Comparison of ENCODE assay signal across 29 cellular contexts in the genomic region with DNA sequence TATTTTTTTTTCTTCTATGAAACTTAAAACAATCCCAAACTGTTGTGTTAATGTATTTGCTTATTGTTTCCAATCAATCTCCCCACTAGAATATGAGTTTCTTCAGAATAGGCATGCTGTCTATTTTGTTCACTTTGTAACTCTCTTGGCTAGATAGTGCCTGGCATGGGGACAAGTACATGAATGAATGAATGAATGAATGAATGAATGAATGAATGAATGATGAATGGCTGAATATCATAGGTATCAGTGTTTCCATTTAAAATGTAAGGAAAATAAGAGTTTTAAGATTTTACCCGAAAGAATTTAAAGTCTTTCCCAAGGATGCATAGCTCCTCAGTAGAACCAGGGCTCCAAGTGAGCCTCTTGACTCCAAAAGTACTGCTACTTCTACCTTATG.
"Had no signal": no experiment of that assay in that cellular context is flagged by ENCODE, and none has a peak within 500 bp of the region (broad histone marks: within the 10 kb centered on the region; RNA-seq: fewer than 3 reads in every experiment).

No MANE protein-coding gene starts in this region.

- H3K4me1 Mint-ChIP-seq: stimulated activated memory B cell treated with anti-CD40 and anti-IgM and Interleukin-4, amounts not matched to agents 10 μg/mL and 1 μg/mL and 100 μg/mL, for 72 hours; stimulated activated naive B cell treated with anti-CD40 and anti-IgM and Interleukin-4, amounts not matched to agents 10 μg/mL and 1 μg/mL and 100 μg/mL, for 72 hours; stimulated activated naive CD8-positive, alpha-beta T cell treated with anti-CD3 and anti-CD28 coated beads, Interleukin-15, amount 100 ng/mL, for 72 hours had no signal

- H3K27ac ChIP-seq: stomach, suprapubic skin, testis, thyroid gland, tibial nerve, transverse colon, upper lobe of left lung, upper lobe of right lung, uterus, vagina had no signal

- H3K4me3 ChIP-seq: stomach, suprapubic skin, testis, thoracic aorta, thyroid gland, tibial artery, tibial nerve, transverse colon, upper lobe of left lung, upper lobe of right lung, uterus, vagina had no signal

- H3K36me3 Mint-ChIP-seq: stimulated activated effector memory CD8-positive, alpha-beta T cell treated with anti-CD3 and anti-CD28 coated beads, Interleukin-12 subunit alpha, Interleukin-12 subunit beta, amount 100 ng/mL, for 72 hours; stimulated activated memory B cell treated with anti-CD40 and anti-IgM and Interleukin-4, amounts not matched to agents 10 μg/mL and 1 μg/mL and 100 μg/mL, for 72 hours; stimulated activated naive B cell treated with anti-CD40 and anti-IgM and Interleukin-4, amounts not matched to agents 10 μg/mL and 1 μg/mL and 100 μg/mL, for 72 hours; type B pancreatic cell had no signal

- H3K9me3 Mint-ChIP-seq: stimulated activated memory B cell treated with anti-CD40 and anti-IgM and Interleukin-4, amounts not matched to agents 10 μg/mL and 1 μg/mL and 100 μg/mL, for 72 hours; stimulated activated naive B cell treated with anti-CD40 and anti-IgM and Interleukin-4, amounts not matched to agents 10 μg/mL and 1 μg/mL and 100 μg/mL, for 72 hours had no signal

- H3K27ac Mint-ChIP-seq: stimulated activated effector memory CD8-positive, alpha-beta T cell treated with anti-CD3 and anti-CD28 coated beads, Interleukin-12 subunit alpha, Interleukin-12 subunit beta, amount 100 ng/mL, for 72 hours; stimulated activated memory B cell treated with anti-CD40 and anti-IgM and Interleukin-4, amounts not matched to agents 10 μg/mL and 1 μg/mL and 100 μg/mL, for 72 hours; stimulated activated naive B cell treated with anti-CD40 and anti-IgM and Interleukin-4, amounts not matched to agents 10 μg/mL and 1 μg/mL and 100 μg/mL, for 72 hours; stimulated activated naive CD8-positive, alpha-beta T cell treated with anti-CD3 and anti-CD28 coated beads, Interleukin-15, amount 100 ng/mL, for 72 hours; stimulated activated naive CD8-positive, alpha-beta T cell treated with anti-CD3 and anti-CD28 coated beads, Interleukin-15, Interleukin-2, amounts not matched to agents 100 ng/mL and 50 ng/mL, for 24 hours; type B pancreatic cell had no signal

- H3K27me3 Mint-ChIP-seq: stimulated activated naive CD8-positive, alpha-beta T cell treated with anti-CD3 and anti-CD28 coated beads, Interleukin-15, amount 100 ng/mL, for 72 hours; stimulated activated naive CD8-positive, alpha-beta T cell treated with anti-CD3 and anti-CD28 coated beads, Interleukin-15, Interleukin-2, amounts not matched to agents 100 ng/mL and 50 ng/mL, for 24 hours; type B pancreatic cell had no signal

- H3K4me1 ChIP-seq: stomach, testis, thyroid gland, upper lobe of left lung, upper lobe of right lung, uterus had no signal

- DNase-seq: stimulated activated CD4-positive, alpha-beta T cell treated with anti-CD3 and anti-CD28 coated beads, Interleukin-2, amount 100 ng/mL, for 48 hours; stimulated activated CD4-positive, alpha-beta T cell treated with anti-CD3 and anti-CD28 coated beads, Interleukin-4, amount 100 ng/mL, for 1 hour; stimulated activated CD4-positive, alpha-beta T cell treated with anti-CD3 and anti-CD28 coated beads, Interleukin-4, amount 100 ng/mL, for 24 hours; stimulated activated CD4-positive, alpha-beta T cell treated with anti-CD3 and anti-CD28 coated beads, Interleukin-4, amount 100 ng/mL, for 4 hours; stimulated activated CD8-positive, alpha-beta memory T cell treated with anti-CD3 and anti-CD28 coated beads, Interleukin-4, amount 100 ng/mL, for 48 hours; stimulated activated naive B cell treated with anti-CD40 and anti-IgM and Interleukin-4, amounts not matched to agents 10 μg/mL and 1 μg/mL and 100 μg/mL, for 72 hours; stimulated activated naive CD4-positive, alpha-beta T cell; stimulated activated naive CD4-positive, alpha-beta T cell treated with Interleukin-2 at 50 U/mL for 16 hours; stimulated activated naive CD8-positive, alpha-beta T cell treated with anti-CD3 and anti-CD28 coated beads, Interleukin-15, amount 100 ng/mL, for 72 hours; stimulated activated naive CD8-positive, alpha-beta T cell treated with anti-CD3 and anti-CD28 coated beads, Interleukin-15, Interleukin-2, amounts not matched to agents 100 U/mL and 50 U/mL, for 24 hours; stomach; substantia nigra; testis; thyroid gland; tibial artery; transverse colon; trophoblast cell; upper lobe of left lung; upper lobe of right lung; uterus had no signal

- FAIRE-seq: urothelium cell line had no signal

- H3K9me3 ChIP-seq: stomach, suprapubic skin, testis, thoracic aorta, thyroid gland, tibial artery, tibial nerve, transverse colon, upper lobe of left lung, upper lobe of right lung, uterus, vagina had no signal

- H3K27me3 ChIP-seq: stomach, suprapubic skin, testis, thyroid gland, tibial artery, tibial nerve, transverse colon, upper lobe of left lung, upper lobe of right lung, uterus, vagina had no signal

- H3K36me3 ChIP-seq: stomach, suprapubic skin, thoracic aorta, thyroid gland, tibial artery, tibial nerve, transverse colon, upper lobe of left lung, upper lobe of right lung, uterus, vagina had no signal

- ATAC-seq: stimulated activated effector memory CD8-positive, alpha-beta T cell treated with anti-CD3 and anti-CD28 coated beads, Interleukin-12 subunit alpha, Interleukin-12 subunit beta, amount 100 ng/mL, for 72 hours; stimulated activated memory B cell treated with anti-CD40 and anti-IgM and Interleukin-4, amounts not matched to agents 10 μg/mL and 1 μg/mL and 100 μg/mL, for 72 hours; stimulated activated naive B cell treated with anti-CD40 and anti-IgM and Interleukin-4, amounts not matched to agents 10 μg/mL and 1 μg/mL and 100 μg/mL, for 72 hours; stimulated activated naive CD8-positive, alpha-beta T cell treated with anti-CD3 and anti-CD28 coated beads, Interleukin-15, amount 100 ng/mL, for 72 hours; stimulated activated naive CD8-positive, alpha-beta T cell treated with anti-CD3 and anti-CD28 coated beads, Interleukin-15, Interleukin-2, amounts not matched to agents 100 U/mL and 50 U/mL, for 24 hours; upper lobe of right lung had no signal

- H3K4me3 Mint-ChIP-seq: stimulated activated effector memory CD8-positive, alpha-beta T cell treated with anti-CD3 and anti-CD28 coated beads, Interleukin-12 subunit alpha, Interleukin-12 subunit beta, amount 100 ng/mL, for 72 hours; stimulated activated memory B cell treated with anti-CD40 and anti-IgM and Interleukin-4, amounts not matched to agents 10 μg/mL and 1 μg/mL and 100 μg/mL, for 72 hours; stimulated activated naive B cell treated with anti-CD40 and anti-IgM and Interleukin-4, amounts not matched to agents 10 μg/mL and 1 μg/mL and 100 μg/mL, for 72 hours; stimulated activated naive CD8-positive, alpha-beta T cell treated with anti-CD3 and anti-CD28 coated beads, Interleukin-15, amount 100 ng/mL, for 72 hours; stimulated activated naive CD8-positive, alpha-beta T cell treated with anti-CD3 and anti-CD28 coated beads, Interleukin-15, Interleukin-2, amounts not matched to agents 100 ng/mL and 50 ng/mL, for 24 hours; type B pancreatic cell had no signal
